In genomic region chr9:71778085-71778484, GRCh38 we compare ENCODE assay signal across 1 cellular context.
TF ChIP-seq lines count a peak whose summit lies in the region.

No MANE protein-coding gene starts in this region.

TF ChIP-seq in GM23338, 12 proteins besides CTCF, POLR2A, EP300 and RAD21 (continued from another document):
- TF ChIP-seq POLR2AphosphoS5 (IDR thresholded peaks at IDR 0.05; ENCODE audit: low read depth) = no peak
- TF ChIP-seq STAT1 (IDR thresholded peaks at IDR 0.05; ENCODE audit: unreplicated experiment) = no peak
- no peak for TF ChIP-seq ZNF114 (CRISPR knock-in tag; IDR thresholded peaks at IDR 0.05)
- TF ChIP-seq, protein P1, sequence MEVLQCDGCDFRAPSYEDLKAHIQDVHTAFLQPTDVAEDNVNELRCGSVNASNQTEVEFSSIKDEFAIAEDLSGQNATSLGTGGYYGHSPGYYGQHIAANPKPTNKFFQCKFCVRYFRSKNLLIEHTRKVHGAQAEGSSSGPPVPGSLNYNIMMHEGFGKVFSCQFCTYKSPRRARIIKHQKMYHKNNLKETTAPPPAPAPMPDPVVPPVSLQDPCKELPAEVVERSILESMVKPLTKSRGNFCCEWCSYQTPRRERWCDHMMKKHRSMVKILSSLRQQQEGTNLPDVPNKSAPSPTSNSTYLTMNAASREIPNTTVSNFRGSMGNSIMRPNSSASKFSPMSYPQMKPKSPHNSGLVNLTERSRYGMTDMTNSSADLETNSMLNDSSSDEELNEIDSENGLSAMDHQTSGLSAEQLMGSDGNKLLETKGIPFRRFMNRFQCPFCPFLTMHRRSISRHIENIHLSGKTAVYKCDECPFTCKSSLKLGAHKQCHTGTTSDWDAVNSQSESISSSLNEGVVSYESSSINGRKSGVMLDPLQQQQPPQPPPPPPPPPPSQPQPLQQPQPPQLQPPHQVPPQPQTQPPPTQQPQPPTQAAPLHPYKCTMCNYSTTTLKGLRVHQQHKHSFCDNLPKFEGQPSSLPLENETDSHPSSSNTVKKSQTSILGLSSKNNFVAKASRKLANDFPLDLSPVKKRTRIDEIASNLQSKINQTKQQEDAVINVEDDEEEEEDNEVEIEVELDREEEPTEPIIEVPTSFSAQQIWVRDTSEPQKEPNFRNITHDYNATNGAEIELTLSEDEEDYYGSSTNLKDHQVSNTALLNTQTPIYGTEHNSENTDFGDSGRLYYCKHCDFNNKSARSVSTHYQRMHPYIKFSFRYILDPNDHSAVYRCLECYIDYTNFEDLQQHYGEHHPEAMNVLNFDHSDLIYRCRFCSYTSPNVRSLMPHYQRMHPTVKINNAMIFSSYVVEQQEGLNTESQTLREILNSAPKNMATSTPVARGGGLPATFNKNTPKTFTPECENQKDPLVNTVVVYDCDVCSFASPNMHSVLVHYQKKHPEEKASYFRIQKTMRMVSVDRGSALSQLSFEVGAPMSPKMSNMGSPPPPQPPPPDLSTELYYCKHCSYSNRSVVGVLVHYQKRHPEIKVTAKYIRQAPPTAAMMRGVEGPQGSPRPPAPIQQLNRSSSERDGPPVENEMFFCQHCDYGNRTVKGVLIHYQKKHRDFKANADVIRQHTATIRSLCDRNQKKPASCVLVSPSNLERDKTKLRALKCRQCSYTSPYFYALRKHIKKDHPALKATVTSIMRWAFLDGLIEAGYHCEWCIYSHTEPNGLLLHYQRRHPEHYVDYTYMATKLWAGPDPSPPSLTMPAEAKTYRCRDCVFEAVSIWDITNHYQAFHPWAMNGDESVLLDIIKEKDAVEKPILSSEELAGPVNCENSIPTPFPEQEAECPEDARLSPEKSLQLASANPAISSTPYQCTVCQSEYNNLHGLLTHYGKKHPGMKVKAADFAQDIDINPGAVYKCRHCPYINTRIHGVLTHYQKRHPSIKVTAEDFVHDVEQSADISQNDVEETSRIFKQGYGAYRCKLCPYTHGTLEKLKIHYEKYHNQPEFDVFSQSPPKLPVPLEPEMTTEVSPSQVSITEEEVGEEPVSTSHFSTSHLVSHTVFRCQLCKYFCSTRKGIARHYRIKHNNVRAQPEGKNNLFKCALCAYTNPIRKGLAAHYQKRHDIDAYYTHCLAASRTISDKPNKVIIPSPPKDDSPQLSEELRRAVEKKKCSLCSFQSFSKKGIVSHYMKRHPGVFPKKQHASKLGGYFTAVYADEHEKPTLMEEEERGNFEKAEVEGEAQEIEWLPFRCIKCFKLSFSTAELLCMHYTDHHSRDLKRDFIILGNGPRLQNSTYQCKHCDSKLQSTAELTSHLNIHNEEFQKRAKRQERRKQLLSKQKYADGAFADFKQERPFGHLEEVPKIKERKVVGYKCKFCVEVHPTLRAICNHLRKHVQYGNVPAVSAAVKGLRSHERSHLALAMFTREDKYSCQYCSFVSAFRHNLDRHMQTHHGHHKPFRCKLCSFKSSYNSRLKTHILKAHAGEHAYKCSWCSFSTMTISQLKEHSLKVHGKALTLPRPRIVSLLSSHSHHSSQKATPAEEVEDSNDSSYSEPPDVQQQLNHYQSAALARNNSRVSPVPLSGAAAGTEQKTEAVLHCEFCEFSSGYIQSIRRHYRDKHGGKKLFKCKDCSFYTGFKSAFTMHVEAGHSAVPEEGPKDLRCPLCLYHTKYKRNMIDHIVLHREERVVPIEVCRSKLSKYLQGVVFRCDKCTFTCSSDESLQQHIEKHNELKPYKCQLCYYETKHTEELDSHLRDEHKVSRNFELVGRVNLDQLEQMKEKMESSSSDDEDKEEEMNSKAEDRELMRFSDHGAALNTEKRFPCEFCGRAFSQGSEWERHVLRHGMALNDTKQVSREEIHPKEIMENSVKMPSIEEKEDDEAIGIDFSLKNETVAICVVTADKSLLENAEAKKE (CRISPR knock-in tag; IDR thresholded peaks at IDR 0.05) = no peak
TF ChIP-seq in GM23338: peak in this region for 0.
